8 cellular contexts compared by ENCODE assay signal in genomic region chr7:101315336-101315735, GRCh38. TPM values are rescaled to one million over a fixed set of nuclear protein-coding genes. Genes with fewer than 3 reads are reported as not detected.
DNase-seq lines count a peak whose midpoint lies in the region; ATAC-seq and TF ChIP-seq lines count a peak whose summit lies in the region.

No MANE protein-coding gene starts in this region.

- peak; percentile 56 for DNase-seq in SIG-M5 treated with dmso at 0.1 percent for 504 hours (lab: John Stamatoyannopoulos, UW; ENCODE audit: unreplicated experiment)
- no peak for DNase-seq in SIG-M5 (lab: John Stamatoyannopoulos, UW)
- peak; percentile 49 for DNase-seq in NCI-H2196 (lab: John Stamatoyannopoulos, UW; ENCODE audit: unreplicated experiment)
- peak; percentile 41 for DNase-seq in activated T-cell treated with anti-CD3 and anti-CD28 coated beads for 48 hours (ENCODE audit: low read depth)
- peak; percentile 40 for DNase-seq in fibroblast of villous mesenchyme (ENCODE audit: low read depth)
- DNase-seq in skeletal muscle cell (ENCODE audit: low read depth), result peak; percentile 7

- no peak overlapping the region for H3K4me3 ChIP-seq in fibroblast of villous mesenchyme (ENCODE audit: low read depth, low read length)
- H3K4me3 ChIP-seq in skeletal muscle cell (ENCODE audit: low read depth, low read length), result no peak overlapping the region

- ATAC-seq in GM21381 (IDR thresholded peaks at IDR 0.05; ENCODE audit: unreplicated experiment) (no peak), HG02588 (IDR thresholded peaks at IDR 0.05; ENCODE audit: unreplicated experiment) (no peak)

- TF ChIP-seq CTCF in fibroblast of villous mesenchyme (IDR thresholded peaks at IDR 0.05; ENCODE audit: insufficient read depth, low read depth, low read length), result peak; percentile 64

RNA-seq across cellular contexts. Expression of gene IFT22, which starts 6.3 kb away (rescaled TPM):
- total RNA-seq in fibroblast of villous mesenchyme, result 25.5 and 26.4 TPM in 2 replicates

RNA-seq across cellular contexts. Expression of gene COL26A1, which starts 47.3 kb away (rescaled TPM):
- not detected in 2 replicates for total RNA-seq in fibroblast of villous mesenchyme
